Comparison of ENCODE assay signal across 8 cellular contexts in genomic region chr11:128497057-128497957, GRCh38.
A peak's percentile ranks its signal among the peaks of the same experiment; 100 is the strongest.
DNase-seq lines count a peak whose midpoint lies in the region; ATAC-seq and TF ChIP-seq lines count a peak whose summit lies in the region.

No MANE protein-coding gene starts in this region.

- H3K27me3 Mint-ChIP-seq in T-helper 17 cell, result no peaks in the 10 kb centered on the region

- 45 to 74% methylated on average over 10 of the region's 10 CpGs for WGBS in sigmoid colon, 2 donors

- intact Hi-C loops in sigmoid colon (cut with DNase I), result no loop called here

- H3K27ac Mint-ChIP-seq in T-helper 17 cell, result peak overlapping the region; percentile 100

- no peak for TF ChIP-seq EP300 in sigmoid colon (IDR thresholded peaks at IDR 0.05)

- peaks cover 0 to 70% (median 61%) of the 10 kb centered on the region in 4 donors for H3K4me1 ChIP-seq in sigmoid colon

- H3K4me3 Mint-ChIP-seq in T-helper 17 cell, result peak overlapping the region; percentile 84

- H3K36me3 ChIP-seq in sigmoid colon, result no peaks in the 10 kb centered on the region

- peaks cover 21% of the 10 kb centered on the region for H3K36me3 Mint-ChIP-seq in T-helper 17 cell (ENCODE audit: low read depth)

- peak; percentile 55 for ATAC-seq in GM19372 (IDR thresholded peaks at IDR 0.05; ENCODE audit: low read depth, unreplicated experiment)
- ATAC-seq in HG03442 (IDR thresholded peaks at IDR 0.05; ENCODE audit: unreplicated experiment), result peak; percentile 73
- ATAC-seq in T-helper 17 cell, result peak; percentile 49

- DNase-seq in DMS153 treated with DMSO at 0.1 percent for 48 hours (lab: John Stamatoyannopoulos, UW; ENCODE audit: unreplicated experiment), result peak; percentile 60
- no peak for DNase-seq in T-helper 17 cell
- DNase-seq in fibroblast of peridontal ligament (ENCODE audit: extremely low read depth), result peak; percentile 99
- peak; percentile 87 for DNase-seq in sigmoid colon
- DNase-seq in NOMO-1 treated with DMSO at 0.1 percent for 48 hours (lab: John Stamatoyannopoulos, UW; ENCODE audit: unreplicated experiment), result no peak
- DNase-seq in NCI-H187 treated with DMSO at 0.1 percent for 48 hours (lab: John Stamatoyannopoulos, UW), result no peak

- no peaks in the 10 kb centered on the region for H3K27me3 ChIP-seq in sigmoid colon

- peak overlapping the region in 3 of 4 donors; percentile 3 to 28 (median 10) for H3K4me3 ChIP-seq in sigmoid colon

- no peak for TF ChIP-seq CTCF in sigmoid colon (IDR thresholded peaks at IDR 0.05)

- peak overlapping the region; percentile 65 to 87 (median 70) for H3K27ac ChIP-seq in sigmoid colon

- H3K9me3 ChIP-seq in T-helper 17 cell (ENCODE audit: control insufficient read depth, low read length, poor library complexity, severe bottlenecking) (no peaks in the 10 kb centered on the region), sigmoid colon (no peaks in the 10 kb centered on the region)

- peaks cover 83% of the 10 kb centered on the region for H3K4me1 Mint-ChIP-seq in T-helper 17 cell

- no peak for TF ChIP-seq POLR2A in sigmoid colon (IDR thresholded peaks at IDR 0.05)

Comparison
In these comparisons a context has a peak if more than half of its experiments do, and no peak if none do; other contexts are left out.
1. DNase-seq: peak in DMS153 treated with DMSO at 0.1 percent for 48 hours (single experiment), fibroblast of peridontal ligament (single experiment) and sigmoid colon (single experiment); none in T-helper 17 cell (0 of 3), NOMO-1 treated with DMSO at 0.1 percent for 48 hours (single experiment) and NCI-H187 treated with DMSO at 0.1 percent for 48 hours (single experiment).
2. Peak in every context shown above with its lines, with median percentiles within 50 percentile points of each other: ATAC-seq.